Comparison of ENCODE assay signal across 30 cellular contexts in genomic region chr18:33316146-33316587, GRCh38.
A peak's percentile ranks its signal among the peaks of the same experiment; 100 is the strongest.
DNase-seq lines count a peak whose midpoint lies in the region; ATAC-seq and TF ChIP-seq lines count a peak whose summit lies in the region.
"Had no signal": no experiment of that assay in that cellular context is flagged by ENCODE, and none has a peak within 500 bp of the region (broad histone marks: within the 10 kb centered on the region; RNA-seq: fewer than 3 reads in every experiment).

No MANE protein-coding gene starts in this region.

- no peaks in the 10 kb centered on the region for H3K27me3 ChIP-seq in iPS DF 6.9 (ENCODE audit: control insufficient read depth, insufficient read depth, low read length)
- no peaks in the 10 kb centered on the region for H3K27me3 ChIP-seq in MG63
- H3K27me3 ChIP-seq: BLaER1 treated with 17β-estradiol and CSF1 and Interleukin-3, amounts not matched to agents 10 nM and 100 nM; tibial nerve had no signal

- H3K36me3 ChIP-seq in iPS DF 6.9 (ENCODE audit: control insufficient read depth, insufficient read depth, low read length) (no peaks in the 10 kb centered on the region), MG63 (no peaks in the 10 kb centered on the region)
- H3K36me3 ChIP-seq: BLaER1 treated with 17β-estradiol and CSF1 and Interleukin-3, amounts not matched to agents 10 nM and 100 nM; tibial nerve had no signal

- peaks cover 10% of the 10 kb centered on the region for H3K9me3 Mint-ChIP-seq in osteocyte (ENCODE audit: unreplicated experiment)

- H3K9me3 ChIP-seq in iPS DF 6.9 (ENCODE audit: control insufficient read depth, insufficient read depth, low read length) (no peaks in the 10 kb centered on the region), MG63 (no peaks in the 10 kb centered on the region)
- H3K9me3 ChIP-seq: psoas muscle had no signal

- WGBS in iPS DF 6.9 (ENCODE audit: insufficient coverage, insufficient read length), result no CpG with 5 or more reads among the region's 33 CpGs

- no peaks in the 10 kb centered on the region for H3K36me3 Mint-ChIP-seq in osteocyte (ENCODE audit: unreplicated experiment)
- H3K36me3 Mint-ChIP-seq: activated naive CD8-positive, alpha-beta T cell had no signal

- peak; percentile 45 for DNase-seq in ELF-1 (ENCODE audit: low read depth, low spot score)
- DNase-seq in LNCaP clone FGC (ENCODE audit: low read depth), result no peak
- peak; percentile 16 for DNase-seq in iPS DF 6.9 (ENCODE audit: low read depth, low spot score)
- peak; percentile 81 for DNase-seq in osteocyte (ENCODE audit: extremely low spot score, unreplicated experiment)
- no peak for DNase-seq in left cardiac atrium
- no peak for DNase-seq in MG63
- DNase-seq in putamen (ENCODE audit: low spot score), result no peak
- DNase-seq in AG20443 (ENCODE audit: low spot score), result no peak
- DNase-seq: activated CD4-positive, alpha-beta memory T cell treated with anti-CD3 and anti-CD28 coated beads, Interleukin-2, amount 10 ng/mL, durations not matched to agents 7 days and 5 days; activated CD4-positive, CD25-positive, alpha-beta regulatory T cell treated with anti-CD3 and anti-CD28 coated beads, Interleukin-2, amount 50 U/mL, for 72 hours; activated CD8-positive, alpha-beta memory T cell treated with anti-CD3 and anti-CD28 coated beads, Interleukin-2, amount 50 U/mL, for 48 hours; GM23248; hippocampal formation; KG1; left ventricle myocardium superior; NCI-H1417 treated with DMSO at 0.1 percent for 48 hours; NCI-H2081; NCI-H2227 treated with DMSO at 0.1 percent for 48 hours; NCI-H526; psoas muscle; stimulated activated CD4-positive, alpha-beta T cell treated with anti-CD3 and anti-CD28 coated beads, Interleukin-15, amount 100 ng/mL, for 24 hours; stimulated activated CD4-positive, alpha-beta T cell treated with anti-CD3 and anti-CD28 coated beads, Interleukin-4, amount 100 ng/mL, for 4 hours had no signal

- H3K27ac ChIP-seq in iPS DF 6.9 (ENCODE audit: low read length), result no peak overlapping the region
- H3K27ac ChIP-seq: BLaER1 treated with 17β-estradiol and CSF1 and Interleukin-3, amounts not matched to agents 10 nM and 100 nM; GM23248; psoas muscle; tibial nerve had no signal

- no peak overlapping the region for H3K4me3 ChIP-seq in LNCaP clone FGC (ENCODE audit: low read depth, low read length)
- no peak overlapping the region for H3K4me3 ChIP-seq in iPS DF 6.9 (ENCODE audit: low read length)
- no peak overlapping the region for H3K4me3 ChIP-seq in MG63
- H3K4me3 ChIP-seq: BLaER1 treated with 17β-estradiol and CSF1 and Interleukin-3, amounts not matched to agents 10 nM and 100 nM; GM23248; psoas muscle; tibial nerve had no signal

- H3K27me3 Mint-ChIP-seq in osteocyte (ENCODE audit: unreplicated experiment), result no peaks in the 10 kb centered on the region
- H3K27me3 Mint-ChIP-seq: activated CD4-positive, alpha-beta memory T cell treated with anti-CD3 and anti-CD28 coated beads, Interleukin-2, amount 10 ng/mL, durations not matched to agents 7 days and 5 days; activated naive CD8-positive, alpha-beta T cell; activated T-helper 17 cell treated with anti-CD3 and anti-CD28 coated beads, Interleukin-2, amount 50 U/mL, for 72 hours had no signal

- ATAC-seq in left cardiac atrium, result no peak
- ATAC-seq: activated T-helper 17 cell treated with anti-CD3 and anti-CD28 coated beads, Interleukin-2, amount 50 U/mL, for 72 hours; left ventricle myocardium superior; psoas muscle; Right ventricle myocardium inferior; SK-N-SH treated with all-trans-retinoic acid at 6 μM for 48 hours had no signal

- no peaks in the 10 kb centered on the region for H3K4me1 ChIP-seq in iPS DF 6.9 (ENCODE audit: control insufficient read depth, insufficient read depth, low read length)
- H3K4me1 ChIP-seq: BLaER1 treated with 17β-estradiol and CSF1 and Interleukin-3, amounts not matched to agents 10 nM and 100 nM; psoas muscle; tibial nerve had no signal

- H3K4me1 Mint-ChIP-seq in osteocyte (ENCODE audit: unreplicated experiment), result no peaks in the 10 kb centered on the region
- H3K4me1 Mint-ChIP-seq: activated CD4-positive, alpha-beta memory T cell treated with anti-CD3 and anti-CD28 coated beads, Interleukin-2, amount 10 ng/mL, durations not matched to agents 7 days and 5 days; activated T-helper 17 cell treated with anti-CD3 and anti-CD28 coated beads, Interleukin-2, amount 50 U/mL, for 72 hours; mesothelial cell of epicardium had no signal

- no peak overlapping the region for H3K4me3 Mint-ChIP-seq in osteocyte (ENCODE audit: unreplicated experiment)
- H3K4me3 Mint-ChIP-seq: activated CD4-positive, alpha-beta memory T cell treated with anti-CD3 and anti-CD28 coated beads, Interleukin-2, amount 10 ng/mL, durations not matched to agents 7 days and 5 days; activated naive CD8-positive, alpha-beta T cell; activated T-helper 17 cell treated with anti-CD3 and anti-CD28 coated beads, Interleukin-2, amount 50 U/mL, for 72 hours; mesothelial cell of epicardium; T-helper 1 cell treated with Interleukin-12 subunit alpha and Interleukin-12 subunit beta and Interleukin-4 antibody, amounts not matched to agents 30 μg/mL and 1 μg/mL, for 36 hours had no signal

- intact Hi-C loops in left cardiac atrium (cut with DNase I), result no loop called here

- no peak overlapping the region for H3K27ac Mint-ChIP-seq in osteocyte (ENCODE audit: unreplicated experiment)
- H3K27ac Mint-ChIP-seq: activated CD4-positive, alpha-beta memory T cell treated with anti-CD3 and anti-CD28 coated beads, Interleukin-2, amount 10 ng/mL, durations not matched to agents 7 days and 5 days; activated naive CD8-positive, alpha-beta T cell; activated T-helper 17 cell treated with anti-CD3 and anti-CD28 coated beads, Interleukin-2, amount 50 U/mL, for 72 hours; mesothelial cell of epicardium; T-helper 1 cell treated with Interleukin-12 subunit alpha and Interleukin-12 subunit beta and Interleukin-4 antibody, amounts not matched to agents 30 μg/mL and 1 μg/mL, for 36 hours had no signal

- peak; percentile 19; the same call in 1 of the 2 replicates for TF ChIP-seq CTCF in LNCaP clone FGC (IDR thresholded peaks at IDR 0.05; ENCODE audit: control insufficient read depth, extremely low read depth, insufficient read depth)
- no peak for TF ChIP-seq CTCF in osteocyte (IDR thresholded peaks at IDR 0.05)

Comparison
In these comparisons a context has a peak if more than half of its experiments do, and no peak if none do; other contexts are left out.
1. DNase-seq: peak in ELF-1 (single experiment), iPS DF 6.9 (single experiment) and osteocyte (single experiment); none in LNCaP clone FGC (single experiment), left cardiac atrium (single experiment), MG63 (single experiment), putamen (single experiment) and AG20443 (single experiment).